ENCODE assay signal across 10 cellular contexts in the genomic region with DNA sequence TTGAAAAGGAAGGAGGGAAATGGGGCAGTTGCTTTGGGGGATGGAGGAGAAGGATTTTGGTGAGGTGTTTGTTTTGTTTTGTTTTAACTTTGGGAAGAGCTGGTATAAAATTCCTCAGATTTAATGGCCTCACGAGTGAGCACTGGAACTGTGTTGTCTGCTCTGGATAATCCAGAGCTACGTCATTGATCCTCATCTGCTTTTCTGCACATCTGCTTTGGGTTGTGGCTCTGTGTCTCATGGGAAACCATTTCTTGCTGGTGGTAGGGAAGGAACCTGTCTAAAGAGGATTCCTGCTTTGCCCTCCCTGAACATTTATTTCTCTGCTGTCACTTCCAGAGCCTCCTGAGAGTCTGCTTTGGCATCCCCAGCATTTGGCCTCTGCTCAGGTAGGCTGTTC. TPM values are rescaled to one million over a fixed set of nuclear protein-coding genes. Genes with fewer than 3 reads are reported as not detected.
DNase-seq lines count a peak whose midpoint lies in the region; ATAC-seq and TF ChIP-seq lines count a peak whose summit lies in the region.
"Had no signal": no experiment of that assay in that cellular context is flagged by ENCODE, and none has a peak within 500 bp of the region (broad histone marks: within the 10 kb centered on the region; RNA-seq: fewer than 3 reads in every experiment).

No MANE protein-coding gene starts in this region.

- H3K4me1 ChIP-seq in HAP-1, result peaks cover 17% of the 10 kb centered on the region

- POLR2A ChIA-PET in activated CD4-positive, alpha-beta memory T cell treated with anti-CD3 and anti-CD28 coated beads, Interleukin-2, amount 10 ng/mL, durations not matched to agents 7 days and 5 days (lab: Charles Lee), result interaction anchor here (1.0 to 4.9 kb wide), 6 partner anchors 9 to 127 kb away, joined by 3 to 39 read pairs (median 6); no protein-coding TSS in a partner anchor

- no peaks in the 10 kb centered on the region for H3K27me3 ChIP-seq in HAP-1 (ENCODE audit: low read depth)

- H3K4me3 Mint-ChIP-seq in activated CD4-positive, alpha-beta memory T cell treated with anti-CD3 and anti-CD28 coated beads, Interleukin-2, amount 10 ng/mL, durations not matched to agents 7 days and 5 days, result peak overlapping the region; percentile 85

- CTCF ChIA-PET in activated CD4-positive, alpha-beta memory T cell treated with anti-CD3 and anti-CD28 coated beads, Interleukin-2, amount 10 ng/mL, durations not matched to agents 7 days and 5 days (lab: Charles Lee), result interaction anchor here (1.7 kb wide), 1 partner anchor 89 kb away, joined by 6 read pairs; no protein-coding TSS in a partner anchor

- peaks cover 59% of the 10 kb centered on the region for H3K36me3 Mint-ChIP-seq in activated CD4-positive, alpha-beta memory T cell treated with anti-CD3 and anti-CD28 coated beads, Interleukin-2, amount 10 ng/mL, durations not matched to agents 7 days and 5 days (ENCODE audit: low read depth)

- TF ChIP-seq CTCF in foreskin fibroblast (IDR thresholded peaks at IDR 0.05; ENCODE audit: low read depth, low read length), result no peak

- ATAC-seq in HG03159 (IDR thresholded peaks at IDR 0.05; ENCODE audit: unreplicated experiment), result no peak
- no peak for ATAC-seq in HG03521 (IDR thresholded peaks at IDR 0.05; ENCODE audit: unreplicated experiment)
- ATAC-seq: HCT116 had no signal

- H3K9me3 ChIP-seq in HAP-1, result no peaks in the 10 kb centered on the region

- H3K27me3 Mint-ChIP-seq in activated CD4-positive, alpha-beta memory T cell treated with anti-CD3 and anti-CD28 coated beads, Interleukin-2, amount 10 ng/mL, durations not matched to agents 7 days and 5 days, result no peaks in the 10 kb centered on the region

- H3K4me3 ChIP-seq in foreskin fibroblast (ENCODE audit: low read depth in 1 of 2, low read length in 2 of 2), result peak overlapping the region; percentile 34 to 79
- H3K4me3 ChIP-seq in skin epidermis, result peak overlapping the region in 5 of 7 experiments; percentile 44 to 65 (median 59)
- H3K4me3 ChIP-seq in HAP-1, result no peak overlapping the region

- peaks cover 65% of the 10 kb centered on the region for H3K4me1 Mint-ChIP-seq in activated CD4-positive, alpha-beta memory T cell treated with anti-CD3 and anti-CD28 coated beads, Interleukin-2, amount 10 ng/mL, durations not matched to agents 7 days and 5 days

- H3K27ac Mint-ChIP-seq in activated CD4-positive, alpha-beta memory T cell treated with anti-CD3 and anti-CD28 coated beads, Interleukin-2, amount 10 ng/mL, durations not matched to agents 7 days and 5 days, result peak overlapping the region; percentile 86

- peak; percentile 26 for DNase-seq in GM03348 (ENCODE audit: low spot score)
- no peak for DNase-seq in activated CD4-positive, alpha-beta memory T cell treated with anti-CD3 and anti-CD28 coated beads, Interleukin-2, amount 10 ng/mL, durations not matched to agents 7 days and 5 days
- DNase-seq in foreskin fibroblast, result peak in 1 of 2 donors; percentile 52
- no peak for DNase-seq in HAP-1 (ENCODE audit: low spot score in 2 of 2)
- DNase-seq: amygdala; stimulated activated CD4-positive, alpha-beta T cell treated with anti-CD3 and anti-CD28 coated beads, Interleukin-2, amount 100 ng/mL, for 24 hours had no signal

- in situ Hi-C loops in HAP-1 (cut with MboI; ENCODE audit: low sequenced_read_pairs), result no loop called here

- no peaks in the 10 kb centered on the region for H3K36me3 ChIP-seq in HAP-1 (replicated peaks)

- peak overlapping the region in 15 of 21 experiments; percentile 10 to 97 (median 89) for H3K27ac ChIP-seq in skin epidermis

- H3K9me3 Mint-ChIP-seq in activated CD4-positive, alpha-beta memory T cell treated with anti-CD3 and anti-CD28 coated beads, Interleukin-2, amount 10 ng/mL, durations not matched to agents 7 days and 5 days, result no peaks in the 10 kb centered on the region

RNA-seq across cellular contexts. Expression of a gene that starts 3.1 kb away (rescaled TPM):
- 10 to 100 TPM; 71.0 to 73.1 TPM for total RNA-seq in activated CD4-positive, alpha-beta memory T cell treated with anti-CD3 and anti-CD28 coated beads, Interleukin-2, amount 10 ng/mL, durations not matched to agents 7 days and 5 days
